Comparison of ENCODE assay signal across 8 cellular contexts in the genomic region with DNA sequence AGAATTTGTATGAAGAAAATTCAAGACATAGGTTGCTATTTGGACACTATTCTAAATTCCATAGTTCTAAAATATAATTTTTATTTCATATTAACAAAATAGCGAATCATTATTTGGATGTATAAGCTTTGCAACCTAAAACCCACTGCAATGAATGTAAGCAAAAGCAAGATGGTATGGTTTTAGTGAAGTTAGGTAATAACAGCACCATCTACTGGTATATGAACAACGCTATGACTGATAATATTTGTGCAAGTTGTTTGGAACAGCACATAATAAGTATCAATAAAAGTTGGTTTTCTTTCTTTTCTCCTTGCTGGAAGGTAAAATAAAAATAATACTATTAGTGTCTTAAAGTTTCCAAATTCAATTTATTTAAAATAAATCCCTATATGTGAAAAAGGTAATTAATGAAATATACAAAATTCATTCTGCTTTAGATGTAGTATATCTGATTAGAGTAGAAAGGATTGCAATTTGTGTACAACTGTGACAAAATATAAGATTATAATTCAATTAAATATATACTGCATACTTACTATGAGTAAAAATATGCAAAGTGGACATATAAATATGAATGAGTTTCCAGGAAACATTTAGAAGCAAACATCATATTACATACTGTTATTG.
A peak's percentile ranks its signal among the peaks of the same experiment; 100 is the strongest.
DNase-seq lines count a peak whose midpoint lies in the region; ATAC-seq and TF ChIP-seq lines count a peak whose summit lies in the region.

No MANE protein-coding gene starts in this region.

- TF ChIP-seq EP300 in transverse colon (IDR thresholded peaks at IDR 0.05; ENCODE audit: low read depth): no peak

- in situ Hi-C loops in transverse colon (cut with MboI; ENCODE audit: low pct_ligation_motif_present in 1 of 4, low pct_unique_long_range_greater_than_20kb in 1 of 4, low sequenced_read_pairs in 3 of 4): loop anchor here in 3 of 4 donors (10.0 to 25.0 kb wide), 2 partner anchors 343 to 350 kb away; no protein-coding TSS in a partner anchor

- ATAC-seq in heart right ventricle: no peak
- no peak for ATAC-seq in left ventricle myocardium superior

- no peak overlapping the region for H3K4me3 ChIP-seq in heart right ventricle
- H3K4me3 ChIP-seq in fibroblast of the aortic adventitia (ENCODE audit: low read depth, low read length): no peak overlapping the region
- no peak overlapping the region for H3K4me3 ChIP-seq in transverse colon

- TF ChIP-seq CTCF in heart right ventricle (IDR thresholded peaks at IDR 0.05): peak in 7 of 9 donors; percentile 46 to 62 (median 53)
- TF ChIP-seq CTCF in RWPE1 (conservative IDR thresholded peaks at IDR 0.05; ENCODE audit: low read depth): peak; percentile 75
- TF ChIP-seq CTCF in fibroblast of the aortic adventitia (IDR thresholded peaks at IDR 0.05; ENCODE audit: insufficient read depth, low read length): peak; percentile 54
- peak in 4 of 5 experiments; percentile 35 to 51 (median 48) for TF ChIP-seq CTCF in transverse colon (IDR thresholded peaks at IDR 0.05)

- DNase-seq in heart right ventricle (no peak), left ventricle myocardium superior (no peak), HT-29 (ENCODE audit: low spot score) (peak; percentile 58), RWPE1 (ENCODE audit: low spot score) (peak; percentile 12), fibroblast of the aortic adventitia (ENCODE audit: low read depth) (peak; percentile 49), transverse colon (no peak), UCSD-AML1 (lab: John Stamatoyannopoulos, UW; ENCODE audit: unreplicated experiment) (no peak)
- no peak for DNase-seq in activated T-cell treated with anti-CD3 and anti-CD28 coated beads, Interleukin-2, amount 50 U/mL, for 48 hours

- H3K9me3 ChIP-seq in heart right ventricle (peaks cover 0 to 6% (median 0%) of the 10 kb centered on the region in 11 donors), transverse colon (no peaks in the 10 kb centered on the region)

- intact Hi-C loops in heart right ventricle (cut with DNase I) (loop anchor here in 7 of 10 donors (5.0 to 10.0 kb wide), 3 partner anchors 350 to 358 kb away; no protein-coding TSS in a partner anchor), left ventricle myocardium superior (cut with micrococcal nuclease) (no loop called here), transverse colon (cut with DNase I; ENCODE audit: low total_unique reads) (loop anchor here (10.0 kb wide), 2 partner anchors 360 to 1410 kb away; no protein-coding TSS in a partner anchor)

- H3K27ac ChIP-seq in heart right ventricle (no peak overlapping the region), RWPE1 (no peak overlapping the region), transverse colon (no peak overlapping the region)

- 6 to 13% methylated on average over 2 of the region's 2 CpGs for WGBS in heart right ventricle, 2 donors
- 7% methylated on average over 2 of the region's 2 CpGs for WGBS in transverse colon (ENCODE audit: low coverage in 1 of 2), 2 donors

- no peak for TF ChIP-seq POLR2A in transverse colon (IDR thresholded peaks at IDR 0.05)

- CTCF ChIA-PET in RWPE1 (lab: Yijun Ruan, JAX): interaction anchor here (0.6 kb wide), 1 partner anchor 307 kb away, joined by 3 read pairs; no protein-coding TSS in a partner anchor

- H3K36me3 ChIP-seq in heart right ventricle (no peaks in the 10 kb centered on the region), transverse colon (no peaks in the 10 kb centered on the region)

- H3K27me3 ChIP-seq in heart right ventricle: no peaks in the 10 kb centered on the region
- H3K27me3 ChIP-seq in transverse colon: no peaks in the 10 kb centered on the region

- POLR2A ChIA-PET in RWPE1 (lab: Yijun Ruan, JAX; ENCODE audit: low non-redundant PET): no interaction called here

- H3K4me1 ChIP-seq in heart right ventricle (no peaks in the 10 kb centered on the region), transverse colon (no peaks in the 10 kb centered on the region)

Comparison
In these comparisons a context has a peak if more than half of its experiments do, and no peak if none do; other contexts are left out.
1. DNase-seq: peak in HT-29 (single experiment), RWPE1 (single experiment) and fibroblast of the aortic adventitia (single experiment); none in heart right ventricle (0 of 2), left ventricle myocardium superior (single experiment), transverse colon (single experiment), UCSD-AML1 (single experiment) and activated T-cell treated with anti-CD3 and anti-CD28 coated beads, Interleukin-2, amount 50 U/mL, for 48 hours (0 of 2).
2. Peak in every context shown above with its lines, with median percentiles within 50 percentile points of each other: CTCF ChIP-seq.